ENCODE assay signal across 17 cellular contexts in the genomic region with DNA sequence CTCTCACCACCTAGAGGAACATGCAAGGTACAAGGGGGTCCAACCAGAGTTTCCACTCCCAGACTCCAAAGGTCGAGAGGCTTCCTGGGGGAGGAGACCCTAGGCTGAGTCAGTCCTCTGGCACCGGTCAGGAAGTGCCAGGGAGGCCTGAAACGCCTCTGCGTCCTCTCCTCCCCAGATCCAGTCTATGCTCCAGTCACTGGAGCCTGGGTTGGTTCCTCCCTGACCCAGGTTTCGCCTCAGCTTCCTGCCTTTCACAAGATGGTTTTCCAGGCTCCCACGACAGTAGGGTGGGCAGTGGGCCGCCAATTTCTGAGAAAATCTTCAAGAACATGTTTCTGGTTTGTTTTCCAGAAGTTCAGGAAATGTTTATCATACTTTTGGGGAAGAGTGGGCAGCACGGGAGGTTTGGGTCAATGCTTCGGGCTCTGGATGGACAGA. TPM values are rescaled to one million over a fixed set of nuclear protein-coding genes. Genes with fewer than 3 reads are reported as not detected.
DNase-seq lines count a peak whose midpoint lies in the region; ATAC-seq, FAIRE-seq and TF ChIP-seq lines count a peak whose summit lies in the region.
"Had no signal": no experiment of that assay in that cellular context is flagged by ENCODE, and none has a peak within 500 bp of the region (broad histone marks: within the 10 kb centered on the region; RNA-seq: fewer than 3 reads in every experiment).

No MANE protein-coding gene starts in this region.

- H3K27ac ChIP-seq in A549: peak overlapping the region; percentile 85 to 92; a peak in 5 of 6 replicates
- H3K27ac ChIP-seq in gastroesophageal sphincter: no peak overlapping the region
- H3K27ac ChIP-seq: esophagus squamous epithelium, parathyroid adenoma, SK-N-MC had no signal

- no peaks in the 10 kb centered on the region for H3K27me3 Mint-ChIP-seq in activated CD8-positive, alpha-beta T cell treated with anti-CD3 and anti-CD28 coated beads for 36 hours

- H3K4me1 ChIP-seq in A549: peaks cover 89% of the 10 kb centered on the region
- peaks cover 0 to 9% (median 6%) of the 10 kb centered on the region in 3 donors for H3K4me1 ChIP-seq in gastroesophageal sphincter
- H3K4me1 ChIP-seq: parathyroid adenoma had no signal

- no peaks in the 10 kb centered on the region for H3K9me3 Mint-ChIP-seq in activated CD8-positive, alpha-beta T cell treated with anti-CD3 and anti-CD28 coated beads for 36 hours
- H3K9me3 Mint-ChIP-seq: activated naive CD4-positive, alpha-beta T cell treated with anti-CD3 and anti-CD28 coated beads, Interleukin-2, amount 50 U/mL, for 72 hours had no signal

- 61% methylated on average over 9 of the region's 9 CpGs for WGBS in A549 (ENCODE audit: missing lambda C conversion rate)
- WGBS in gastroesophageal sphincter (ENCODE audit: low coverage in 1 of 2), 2 donors: no CpG with 5 or more reads among the region's 9 CpGs

- peak overlapping the region; percentile 53 for H3K27ac Mint-ChIP-seq in activated CD8-positive, alpha-beta T cell treated with anti-CD3 and anti-CD28 coated beads for 36 hours

- TF ChIP-seq RAD21 in A549 (conservative IDR thresholded peaks at IDR 0.05 in 1 of 2, IDR thresholded peaks at IDR 0.05 in 1 of 2): no peak

- no peaks in the 10 kb centered on the region for H3K36me3 ChIP-seq in gastroesophageal sphincter
- H3K36me3 ChIP-seq: esophagus squamous epithelium had no signal

- TF ChIP-seq CTCF in A549 (IDR thresholded peaks at IDR 0.05) (no peak), fibroblast of the aortic adventitia (IDR thresholded peaks at IDR 0.05; ENCODE audit: insufficient read depth, low read length) (no peak), gastroesophageal sphincter (IDR thresholded peaks at IDR 0.05) (no peak)
- no peak for TF ChIP-seq CTCF in activated CD8-positive, alpha-beta T cell treated with anti-CD3 and anti-CD28 coated beads for 36 hours (IDR thresholded peaks at IDR 0.05)

- peak overlapping the region; percentile 87 for H3K4me2 ChIP-seq in A549

- H3K27me3 ChIP-seq in gastroesophageal sphincter: peaks cover 31% of the 10 kb centered on the region

- H3K36me3 Mint-ChIP-seq in activated CD8-positive, alpha-beta T cell treated with anti-CD3 and anti-CD28 coated beads for 36 hours (ENCODE audit: low read depth): peaks cover 2% of the 10 kb centered on the region
- H3K36me3 Mint-ChIP-seq: activated naive CD4-positive, alpha-beta T cell treated with anti-CD3 and anti-CD28 coated beads, Interleukin-2, amount 50 U/mL, for 72 hours had no signal

- ATAC-seq in A549 (peak; percentile 12 to 14), gastroesophageal sphincter (no peak), GM19324 (IDR thresholded peaks at IDR 0.05; ENCODE audit: low FRiP score, unreplicated experiment) (no peak)
- ATAC-seq in activated CD8-positive, alpha-beta T cell treated with anti-CD3 and anti-CD28 coated beads for 36 hours: no peak

- FAIRE-seq in A549 (lab: Jason Lieb, UNC): no peak

- POLR2A ChIA-PET in A549 (lab: Yijun Ruan, JAX): no interaction called here
- POLR2A ChIA-PET in activated CD8-positive, alpha-beta T cell treated with anti-CD3 and anti-CD28 coated beads for 36 hours (lab: Charles Lee): interaction anchor here (1.0 to 2.6 kb wide), 4 partner anchors 15 to 31 kb away, joined by 3 to 16 read pairs (median 4); no protein-coding TSS in a partner anchor

- CTCF ChIA-PET in A549 (lab: Yijun Ruan, JAX): interaction anchor here (1.1 kb wide), 1 partner anchor 20 kb away, joined by 5 read pairs; no protein-coding TSS in a partner anchor
- CTCF ChIA-PET in activated CD8-positive, alpha-beta T cell treated with anti-CD3 and anti-CD28 coated beads for 36 hours (lab: Charles Lee): no interaction called here

- TF ChIP-seq POLR2A in A549 (IDR thresholded peaks at IDR 0.05; ENCODE audit: low read length): no peak
- no peak for TF ChIP-seq POLR2A in gastroesophageal sphincter (IDR thresholded peaks at IDR 0.05)

- peaks cover 68% of the 10 kb centered on the region for H3K4me1 Mint-ChIP-seq in activated CD8-positive, alpha-beta T cell treated with anti-CD3 and anti-CD28 coated beads for 36 hours (ENCODE audit: low read depth)

- TF ChIP-seq EP300 in A549 (IDR thresholded peaks at IDR 0.05) (no peak), gastroesophageal sphincter (IDR thresholded peaks at IDR 0.05) (no peak)

- H3K4me3 Mint-ChIP-seq in activated CD8-positive, alpha-beta T cell treated with anti-CD3 and anti-CD28 coated beads for 36 hours: peak overlapping the region; percentile 3

- no peak overlapping the region for H3K4me3 ChIP-seq in A549
- H3K4me3 ChIP-seq in fibroblast of the aortic adventitia (ENCODE audit: low read depth, low read length): no peak overlapping the region
- no peak overlapping the region for H3K4me3 ChIP-seq in gastroesophageal sphincter
- H3K4me3 ChIP-seq: esophagus squamous epithelium, SK-N-MC had no signal

- H3K9me3 ChIP-seq in A549: no peaks in the 10 kb centered on the region
- no peaks in the 10 kb centered on the region for H3K9me3 ChIP-seq in gastroesophageal sphincter
- H3K9me3 ChIP-seq: esophagus squamous epithelium had no signal

- DNase-seq in A549 (ENCODE audit: low read depth in 1 of 2, low spot score in 1 of 2) (no peak), ELR (ENCODE audit: low read depth) (peak; percentile 59), fibroblast of the aortic adventitia (ENCODE audit: low read depth) (peak; percentile 49), GOT3 (lab: John Stamatoyannopoulos, UW) (no peak), glomerular visceral epithelial cell (ENCODE audit: extremely low spot score) (no peak)
- no peak for DNase-seq in activated CD8-positive, alpha-beta T cell treated with anti-CD3 and anti-CD28 coated beads for 36 hours
- DNase-seq: activated CD4-positive, alpha-beta T cell treated with anti-CD3 and anti-CD28 coated beads for 48 hours; esophagus squamous epithelium; GDM1; KG1; midbrain; NCI-H2029 had no signal

- intact Hi-C loops in activated CD8-positive, alpha-beta T cell treated with anti-CD3 and anti-CD28 coated beads for 36 hours (cut with micrococcal nuclease): loop anchor here (2.0 kb wide), 2 partner anchors 23 to 113 kb away; no protein-coding TSS in a partner anchor

TF ChIP-seq in A549, 52 proteins besides CTCF, POLR2A, EP300 and RAD21 (continues in another document):
- TF ChIP-seq KDM5A (IDR thresholded peaks at IDR 0.05) (no peak), GATA3 (IDR thresholded peaks at IDR 0.05; ENCODE audit: borderline replicate concordance) (no peak), NFE2L2 (conservative IDR thresholded peaks at IDR 0.05; ENCODE audit: low read length) (no peak), JUN (IDR thresholded peaks at IDR 0.05) (0 out of 5 replicates have a peak, but pooled peaks of 1 of the 2 experiments have one; percentile 6), HOXB13 (CRISPR knock-in tag; IDR thresholded peaks at IDR 0.05; ENCODE audit: low read depth) (no peak), HOXA7 (CRISPR knock-in tag; IDR thresholded peaks at IDR 0.05) (peak; percentile 9; the same call in 1 of the 2 replicates), TFCP2L1 (CRISPR knock-in tag; IDR thresholded peaks at IDR 0.05) (peak; percentile 61; the same call in 1 of the 2 replicates), NPAS2 (CRISPR knock-in tag; IDR thresholded peaks at IDR 0.05; ENCODE audit: borderline replicate concordance) (no peak), FOSL2 (IDR thresholded peaks at IDR 0.05) (no peak), FOSL2 (CRISPR knock-in tag; IDR thresholded peaks at IDR 0.05) (peak; percentile 52; the same call in 1 of the 2 replicates), CHD4 (IDR thresholded peaks at IDR 0.05; ENCODE audit: borderline replicate concordance) (no peak), NR3C1 (IDR thresholded peaks at IDR 0.05) (no peak), ZNF302 (CRISPR knock-in tag; IDR thresholded peaks at IDR 0.05) (no peak), FOXS1 (CRISPR knock-in tag; IDR thresholded peaks at IDR 0.05) (no peak)
- TF ChIP-seq, protein P1, sequence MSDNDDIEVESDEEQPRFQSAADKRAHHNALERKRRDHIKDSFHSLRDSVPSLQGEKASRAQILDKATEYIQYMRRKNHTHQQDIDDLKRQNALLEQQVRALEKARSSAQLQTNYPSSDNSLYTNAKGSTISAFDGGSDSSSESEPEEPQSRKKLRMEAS (IDR thresholded peaks at IDR 0.05): no peak
- TF ChIP-seq, protein P2, sequence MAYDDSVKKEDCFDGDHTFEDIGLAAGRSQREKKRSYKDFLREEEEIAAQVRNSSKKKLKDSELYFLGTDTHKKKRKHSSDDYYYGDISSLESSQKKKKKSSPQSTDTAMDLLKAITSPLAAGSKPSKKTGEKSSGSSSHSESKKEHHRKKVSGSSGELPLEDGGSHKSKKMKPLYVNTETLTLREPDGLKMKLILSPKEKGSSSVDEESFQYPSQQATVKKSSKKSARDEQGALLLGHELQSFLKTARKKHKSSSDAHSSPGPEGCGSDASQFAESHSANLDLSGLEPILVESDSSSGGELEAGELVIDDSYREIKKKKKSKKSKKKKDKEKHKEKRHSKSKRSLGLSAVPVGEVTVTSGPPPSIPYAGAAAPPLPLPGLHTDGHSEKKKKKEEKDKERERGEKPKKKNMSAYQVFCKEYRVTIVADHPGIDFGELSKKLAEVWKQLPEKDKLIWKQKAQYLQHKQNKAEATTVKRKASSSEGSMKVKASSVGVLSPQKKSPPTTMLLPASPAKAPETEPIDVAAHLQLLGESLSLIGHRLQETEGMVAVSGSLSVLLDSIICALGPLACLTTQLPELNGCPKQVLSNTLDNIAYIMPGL (CRISPR knock-in tag; IDR thresholded peaks at IDR 0.05; ENCODE audit: borderline replicate concordance): no peak

RNA-seq across cellular contexts. Expression of a gene that starts 30.0 kb away (rescaled TPM):
- polyA plus RNA-seq in A549 (2011; rRNA removed): 152 and 171 TPM in 2 replicates
- polyA plus RNA-seq in A549 (2012; cell fraction: cytosol; rRNA removed): 92.2 and 125 TPM in 2 replicates
- 137 and 140 TPM in 2 replicates for polyA plus RNA-seq in A549 (2012; cell fraction: nucleus; rRNA removed)
- polyA plus RNA-seq in A549 (2017; fragmentation: RNase III; extraction: RNeasy Plus Mini Kit Qiagen cat#74134 plus additional on column Dnase treatment): 47.9 to 49.3 TPM (median 48.8 TPM) in 3 replicates
- polyA minus RNA-seq in A549 (2011; rRNA and poly(A)+ RNA removed): 652 and 758 TPM in 2 replicates
- 10 to 100 TPM; 49.4 to 50.8 TPM for total RNA-seq in activated CD8-positive, alpha-beta T cell treated with anti-CD3 and anti-CD28 coated beads for 36 hours
- total RNA-seq in fibroblast of the aortic adventitia (ENCODE audit: low replicate concordance): 4.1 and 21.6 TPM in 2 replicates
- total RNA-seq in gastroesophageal sphincter: 1 to 10 TPM; 2.5 to 9.8 (median 3.5) TPM

RNA-seq across cellular contexts. Expression of a gene that starts 39.7 kb away (rescaled TPM):
- polyA plus RNA-seq in A549 (2011; rRNA removed) (39.2 and 59.5 TPM in 2 replicates), A549 (2017; fragmentation: RNase III; extraction: RNeasy Plus Mini Kit Qiagen cat#74134 plus additional on column Dnase treatment) (60.0 to 60.7 TPM (median 60.5 TPM) in 3 replicates)
- polyA plus RNA-seq in A549 (2012; cell fraction: cytosol; rRNA removed): 11.2 and 14.2 TPM in 2 replicates
- 6.6 and 9.9 TPM in 2 replicates for polyA plus RNA-seq in A549 (2012; cell fraction: nucleus; rRNA removed)
- 9.1 and 10.0 TPM in 2 replicates for polyA minus RNA-seq in A549 (2011; rRNA and poly(A)+ RNA removed)
- total RNA-seq in activated CD8-positive, alpha-beta T cell treated with anti-CD3 and anti-CD28 coated beads for 36 hours: 10 to 100 TPM; 69.7 to 71.2 TPM
- total RNA-seq in fibroblast of the aortic adventitia (ENCODE audit: low replicate concordance) (49.3 and 58.3 TPM in 2 replicates), gastroesophageal sphincter (10 to 100 TPM; 35.5 to 62.0 (median 42.8) TPM)

Comparison
In these comparisons a context has a peak if more than half of its experiments do, and no peak if none do; other contexts are left out.
1. ATAC-seq: peak in A549 (2 of 2); none in activated CD8-positive, alpha-beta T cell treated with anti-CD3 and anti-CD28 coated beads for 36 hours (single experiment), gastroesophageal sphincter (single experiment) and GM19324 (single experiment).
2. DNase-seq: peak in ELR (single experiment) and fibroblast of the aortic adventitia (single experiment); none in A549 (0 of 2), activated CD8-positive, alpha-beta T cell treated with anti-CD3 and anti-CD28 coated beads for 36 hours (single experiment), GOT3 (single experiment) and glomerular visceral epithelial cell (single experiment).
3. H3K27ac ChIP-seq: peak in A549 (2 of 2); none in gastroesophageal sphincter (0 of 4).